33 cellular contexts compared by ENCODE assay signal in the genomic region with DNA sequence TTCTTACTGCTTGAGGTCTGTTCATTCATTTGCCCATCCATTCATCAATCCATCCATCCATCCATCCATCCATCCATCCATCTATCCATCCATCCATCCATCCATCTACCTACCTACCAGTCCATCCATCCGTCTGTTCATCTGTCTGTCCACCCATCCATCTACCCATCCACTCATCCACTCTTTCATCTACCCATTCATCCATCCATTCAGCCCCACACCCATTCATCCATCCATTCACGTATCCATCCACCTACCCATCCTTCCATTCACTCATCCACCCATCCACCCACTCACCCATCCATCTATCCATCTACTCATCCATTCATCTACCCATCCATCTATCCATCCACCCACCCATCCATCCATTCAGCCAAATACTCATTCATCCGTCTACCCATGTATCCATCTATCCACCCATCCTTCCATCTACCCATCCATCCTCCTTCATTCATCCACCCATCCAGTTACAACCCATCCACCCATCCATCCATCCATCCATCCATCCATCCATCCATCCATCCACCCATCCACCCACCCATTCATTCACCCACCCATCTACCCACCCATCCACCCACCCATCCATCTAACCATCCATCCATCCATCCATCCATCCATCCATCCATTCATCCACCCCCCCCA.
"Had no signal": no experiment of that assay in that cellular context is flagged by ENCODE, and none has a peak within 500 bp of the region (broad histone marks: within the 10 kb centered on the region; RNA-seq: fewer than 3 reads in every experiment).

No MANE protein-coding gene starts in this region.

- H3K27me3 ChIP-seq: brain microvascular endothelial cell, foreskin keratinocyte, gastrocnemius medialis, heart left ventricle had no signal

- H3K36me3 Mint-ChIP-seq: activated CD4-positive, alpha-beta memory T cell treated with anti-CD3 and anti-CD28 coated beads for 36 hours; activated CD8-positive, alpha-beta memory T cell treated with anti-CD3 and anti-CD28 coated beads, Interleukin-2, amount 10 ng/mL, durations not matched to agents 7 days and 5 days; activated naive CD4-positive, alpha-beta T cell treated with anti-CD3 and anti-CD28 coated beads, Interleukin-2, amount 50 U/mL, for 24 hours had no signal

- ATAC-seq: activated CD4-positive, alpha-beta T cell treated with anti-CD3 and anti-CD28 coated beads for 36 hours; activated CD8-positive, alpha-beta memory T cell treated with anti-CD3 and anti-CD28 coated beads, Interleukin-2, amount 10 ng/mL, durations not matched to agents 7 days and 5 days; activated CD8-positive, alpha-beta T cell treated with anti-CD3 and anti-CD28 coated beads, Interleukin-2, amount 10 ng/mL, durations not matched to agents 7 days and 5 days; effector memory CD8-positive, alpha-beta T cell; foreskin keratinocyte; gastrocnemius medialis; heart left ventricle had no signal

- H3K27me3 Mint-ChIP-seq: activated CD4-positive, alpha-beta T cell treated with anti-CD3 and anti-CD28 coated beads for 36 hours; activated CD4-positive, alpha-beta T cell treated with anti-CD3 and anti-CD28 coated beads, Interleukin-2, amount 10 ng/mL, durations not matched to agents 24 days and 14 days; activated CD8-positive, alpha-beta memory T cell treated with anti-CD3 and anti-CD28 coated beads, Interleukin-2, amount 10 ng/mL, durations not matched to agents 7 days and 5 days; activated naive CD4-positive, alpha-beta T cell treated with anti-CD3 and anti-CD28 coated beads, Interleukin-2, amount 50 U/mL, for 24 hours; central memory CD8-positive, alpha-beta T cell had no signal

- H3K27ac Mint-ChIP-seq: activated CD4-positive, alpha-beta memory T cell treated with anti-CD3 and anti-CD28 coated beads for 36 hours; activated CD4-positive, alpha-beta T cell treated with anti-CD3 and anti-CD28 coated beads for 36 hours; activated CD4-positive, alpha-beta T cell treated with anti-CD3 and anti-CD28 coated beads, Interleukin-2, amount 10 ng/mL, durations not matched to agents 24 days and 14 days; activated CD8-positive, alpha-beta memory T cell treated with anti-CD3 and anti-CD28 coated beads, Interleukin-2, amount 10 ng/mL, durations not matched to agents 7 days and 5 days; activated CD8-positive, alpha-beta T cell treated with anti-CD3 and anti-CD28 coated beads, Interleukin-2, amount 10 ng/mL, durations not matched to agents 7 days and 5 days; activated naive CD4-positive, alpha-beta T cell treated with anti-CD3 and anti-CD28 coated beads for 36 hours; activated naive CD4-positive, alpha-beta T cell treated with anti-CD3 and anti-CD28 coated beads, Interleukin-2, amount 50 U/mL, for 24 hours; activated T-helper 1 cell treated with anti-CD3 and anti-CD28 coated beads, Interleukin-12 subunit alpha, Interleukin-12 subunit beta, Interleukin-2, Interleukin-4 antibody, amounts not matched to agents 30 ng/mL and 10 ng/mL and 1 ng/mL, durations not matched to agents 14 hours and 24 hours and 36 hours; activated T-helper 2 cell treated with anti-CD3 and anti-CD28 coated beads, Interferon-gamma antibody, Interleukin-2, Interleukin-4, amounts not matched to agents 10 μg/mL and 5 μg/mL and 100 μg/mL, durations not matched to agents 14 hours and 24 hours and 36 hours; effector memory CD8-positive, alpha-beta T cell had no signal

- H3K4me3 ChIP-seq: gastrocnemius medialis, heart left ventricle had no signal

- H3K9me3 Mint-ChIP-seq: activated naive CD4-positive, alpha-beta T cell treated with anti-CD3 and anti-CD28 coated beads for 36 hours; activated naive CD4-positive, alpha-beta T cell treated with anti-CD3 and anti-CD28 coated beads, Interleukin-2, amount 50 U/mL, for 24 hours; activated T-helper 1 cell treated with anti-CD3 and anti-CD28 coated beads, Interleukin-12 subunit alpha, Interleukin-12 subunit beta, Interleukin-2, Interleukin-4 antibody, amounts not matched to agents 30 ng/mL and 10 ng/mL and 1 ng/mL, durations not matched to agents 14 hours and 24 hours and 36 hours; activated T-helper 2 cell treated with anti-CD3 and anti-CD28 coated beads, Interferon-gamma antibody, Interleukin-2, Interleukin-4, amounts not matched to agents 10 μg/mL and 5 μg/mL and 100 μg/mL, durations not matched to agents 14 hours and 24 hours and 36 hours; central memory CD8-positive, alpha-beta T cell had no signal

- H3K4me1 Mint-ChIP-seq: activated CD4-positive, alpha-beta T cell treated with anti-CD3 and anti-CD28 coated beads for 36 hours; activated CD8-positive, alpha-beta memory T cell treated with anti-CD3 and anti-CD28 coated beads, Interleukin-2, amount 10 ng/mL, durations not matched to agents 7 days and 5 days had no signal

- FAIRE-seq: astrocyte, bronchial epithelial cell, colon, endothelial cell of umbilical vein had no signal

- H3K9me3 ChIP-seq: gastrocnemius medialis had no signal

- H3K27ac ChIP-seq: brain microvascular endothelial cell, epithelial cell of prostate, foreskin keratinocyte, gastrocnemius medialis, heart left ventricle had no signal

- H3K4me3 Mint-ChIP-seq: activated CD4-positive, alpha-beta memory T cell treated with anti-CD3 and anti-CD28 coated beads for 36 hours; activated CD4-positive, alpha-beta T cell treated with anti-CD3 and anti-CD28 coated beads for 36 hours; activated CD4-positive, alpha-beta T cell treated with anti-CD3 and anti-CD28 coated beads, Interleukin-2, amount 10 ng/mL, durations not matched to agents 24 days and 14 days; activated CD8-positive, alpha-beta memory T cell treated with anti-CD3 and anti-CD28 coated beads, Interleukin-2, amount 10 ng/mL, durations not matched to agents 7 days and 5 days; activated CD8-positive, alpha-beta T cell treated with anti-CD3 and anti-CD28 coated beads, Interleukin-2, amount 10 ng/mL, durations not matched to agents 7 days and 5 days; activated naive CD4-positive, alpha-beta T cell treated with anti-CD3 and anti-CD28 coated beads for 36 hours; activated naive CD4-positive, alpha-beta T cell treated with anti-CD3 and anti-CD28 coated beads, Interleukin-2, amount 50 U/mL, for 24 hours; activated T-helper 1 cell treated with anti-CD3 and anti-CD28 coated beads, Interleukin-12 subunit alpha, Interleukin-12 subunit beta, Interleukin-2, Interleukin-4 antibody, amounts not matched to agents 30 ng/mL and 10 ng/mL and 1 ng/mL, durations not matched to agents 14 hours and 24 hours and 36 hours; central memory CD8-positive, alpha-beta T cell; effector memory CD8-positive, alpha-beta T cell had no signal

- H3K4me1 ChIP-seq: foreskin keratinocyte, gastrocnemius medialis, heart left ventricle had no signal

- DNase-seq: activated CD4-positive, alpha-beta memory T cell treated with anti-CD3 and anti-CD28 coated beads for 36 hours; activated CD4-positive, alpha-beta T cell treated with anti-CD3 and anti-CD28 coated beads for 36 hours; activated CD4-positive, alpha-beta T cell treated with anti-CD3 and anti-CD28 coated beads, Interleukin-2, amount 10 ng/mL, durations not matched to agents 24 days and 14 days; activated CD4-positive, CD25-positive, alpha-beta regulatory T cell; activated CD4-positive, CD25-positive, alpha-beta regulatory T cell treated with anti-CD3 and anti-CD28 coated beads, Interleukin-2, amount 50 U/mL, for 72 hours; activated CD8-positive, alpha-beta memory T cell treated with anti-CD3 and anti-CD28 coated beads, Interleukin-2, amount 10 ng/mL, durations not matched to agents 7 days and 5 days; activated CD8-positive, alpha-beta memory T cell treated with anti-CD3 and anti-CD28 coated beads, Interleukin-2, amount 50 U/mL, for 4 hours; activated CD8-positive, alpha-beta T cell treated with anti-CD3 and anti-CD28 coated beads, Interleukin-2, amount 10 ng/mL, durations not matched to agents 7 days and 5 days; activated effector memory CD4-positive, alpha-beta T cell treated with anti-CD3 and anti-CD28 coated beads, Interleukin-2, amount 50 U/mL, for 16 hours; activated naive CD4-positive, alpha-beta T cell treated with anti-CD3 and anti-CD28 coated beads for 36 hours; activated T-cell treated with anti-CD3 and anti-CD28 coated beads, Interleukin-2, amount 50 U/mL, for 1 hour; activated T-cell treated with anti-CD3 and anti-CD28 coated beads, Interleukin-2, amount 50 U/mL, for 48 hours; amniotic stem cell; anterior cingulate cortex; brain microvascular endothelial cell; cortex of kidney; dermis blood vessel endothelial cell; effector CD4-positive, alpha-beta T cell; effector memory CD8-positive, alpha-beta T cell; foreskin keratinocyte; gastrocnemius medialis; glutamatergic neuron; T-helper 2 cell had no signal

- H3K36me3 ChIP-seq: brain microvascular endothelial cell, gastrocnemius medialis had no signal
